In genomic region chrX:125152011-125152410, GRCh38 we compare ENCODE assay signal across 1 cellular context.
TF ChIP-seq lines count a peak whose summit lies in the region.

No MANE protein-coding gene starts in this region.

TF ChIP-seq in K562, 482 proteins besides CTCF, POLR2A, EP300 and RAD21 (continued from another document):
- TF ChIP-seq AFF1 (IDR thresholded peaks at IDR 0.05; ENCODE audit: low read depth in 1 of 2, partially characterized antibody in 2 of 2) (no peak), ZNF764 (CRISPR knock-in tag; IDR thresholded peaks at IDR 0.05; ENCODE audit: low read depth) (no peak), TRIM25 (IDR thresholded peaks at IDR 0.05; ENCODE audit: borderline replicate concordance) (no peak), CHCHD3 (CRISPR knock-in tag; IDR thresholded peaks at IDR 0.05) (no peak), CEBPG (CRISPR knock-in tag; IDR thresholded peaks at IDR 0.05) (0 out of 2 replicates have a peak, but pooled peaks have one; percentile 14), CEBPG (tag; conservative IDR thresholded peaks at IDR 0.05 in 1 of 2, IDR thresholded peaks at IDR 0.05 in 1 of 2) (no peak), NFIC (IDR thresholded peaks at IDR 0.05) (no peak), CGGBP1 (CRISPR knock-in tag; IDR thresholded peaks at IDR 0.05) (no peak), ZNF431 (CRISPR knock-in tag; IDR thresholded peaks at IDR 0.05) (no peak), PBX2 (CRISPR knock-in tag; IDR thresholded peaks at IDR 0.05; ENCODE audit: low read depth) (no peak), PBX2 (tag; conservative IDR thresholded peaks at IDR 0.05; ENCODE audit: low read depth) (no peak), TRIM24 (IDR thresholded peaks at IDR 0.05) (peak; percentile 50 to 52; a peak in 2 of 4 replicates), ETV1 (tag; conservative IDR thresholded peaks at IDR 0.05; ENCODE audit: low read depth) (no peak), ZNF384 (IDR thresholded peaks at IDR 0.05; ENCODE audit: low read depth, low read length) (peak; percentile 55), NKRF (IDR thresholded peaks at IDR 0.05; ENCODE audit: borderline replicate concordance) (no peak), ZNF277 (CRISPR knock-in tag; IDR thresholded peaks at IDR 0.05; ENCODE audit: borderline replicate concordance) (no peak), POLR2AphosphoS5 (IDR thresholded peaks at IDR 0.05; ENCODE audit: control insufficient read depth, insufficient read depth, low read depth, low read length) (0 out of 2 replicates have a peak, but pooled peaks have one; percentile 1), ELK1 (CRISPR knock-in tag; IDR thresholded peaks at IDR 0.05) (no peak), CREB1 (IDR thresholded peaks at IDR 0.05) (no peak), CREB1 (CRISPR knock-in tag; IDR thresholded peaks at IDR 0.05) (no peak), ERF (CRISPR knock-in tag; IDR thresholded peaks at IDR 0.05) (no peak), KLF1 (tag; IDR thresholded peaks at IDR 0.05) (no peak), ZKSCAN3 (CRISPR knock-in tag; IDR thresholded peaks at IDR 0.05) (no peak), IRF2 (CRISPR knock-in tag; IDR thresholded peaks at IDR 0.05) (no peak), TCF7L2 (IDR thresholded peaks at IDR 0.05; ENCODE audit: low read depth, low read length) (no peak), CHD2 (IDR thresholded peaks at IDR 0.05; ENCODE audit: low read depth, low read length) (no peak), ZFP1 (CRISPR knock-in tag; IDR thresholded peaks at IDR 0.05) (no peak), NFE2 (IDR thresholded peaks at IDR 0.05; ENCODE audit: low read depth) (no peak), U2AF2 (optimal IDR thresholded peaks at IDR 0.05; ENCODE audit: low read depth, low read length) (no peak), NFXL1 (CRISPR knock-in tag; IDR thresholded peaks at IDR 0.05) (no peak), E2F6 (IDR thresholded peaks at IDR 0.05; ENCODE audit: borderline replicate concordance in 1 of 2, extremely low read depth in 1 of 2, insufficient read depth in 1 of 2, insufficient read length in 1 of 2, low read depth in 1 of 2, low read length in 1 of 2, poor library complexity in 1 of 2, severe bottlenecking in 1 of 2) (no peak), ZNF24 (IDR thresholded peaks at IDR 0.05) (no peak), CHD1 (IDR thresholded peaks at IDR 0.05; ENCODE audit: low read length) (no peak)
